ENCODE assay signal across 1 cellular context in genomic region chr20:49983123-49983847, GRCh38.
TF ChIP-seq lines count a peak whose summit lies in the region.

No MANE protein-coding gene starts in this region.

TF ChIP-seq in K562, 482 proteins besides CTCF, POLR2A, EP300 and RAD21 (continued from another document and continues in another):
- TF ChIP-seq HBP1 (CRISPR knock-in tag; IDR thresholded peaks at IDR 0.05) (peak; percentile 61; the same call in 1 of the 2 replicates), PHB (CRISPR knock-in tag; IDR thresholded peaks at IDR 0.05) (no peak), GABPB1 (CRISPR knock-in tag; IDR thresholded peaks at IDR 0.05) (no peak), CBFA2T2 (conservative IDR thresholded peaks at IDR 0.05) (no peak), RFX1 (IDR thresholded peaks at IDR 0.05) (no peak), EGR1 (conservative IDR thresholded peaks at IDR 0.05) (peak; percentile 40; the same call in 1 of the 2 replicates), MAFG (tag; conservative IDR thresholded peaks at IDR 0.05) (no peak), MBD1 (CRISPR knock-in tag; IDR thresholded peaks at IDR 0.05) (no peak), RBFOX2 (IDR thresholded peaks at IDR 0.05; ENCODE audit: low read depth, low read length) (peak; percentile 14), ZFX (CRISPR knock-in tag; IDR thresholded peaks at IDR 0.05) (no peak), KLF13 (tag; IDR thresholded peaks at IDR 0.05; ENCODE audit: borderline replicate concordance, low read depth) (no peak), HDAC3 (IDR thresholded peaks at IDR 0.05; ENCODE audit: borderline replicate concordance, partially characterized antibody) (no peak), SMAD2 (IDR thresholded peaks at IDR 0.05; ENCODE audit: low read depth, low read length) (no peak), CREM (IDR thresholded peaks at IDR 0.05; ENCODE audit: low read depth) (0 out of 2 replicates have a peak, but pooled peaks have one; percentile 0), MAFK (IDR thresholded peaks at IDR 0.05; ENCODE audit: low read length) (no peak), POLR2G (IDR thresholded peaks at IDR 0.05; ENCODE audit: low read depth, low read length) (peak; percentile 71; the same call in 1 of the 2 replicates), ASH1L (IDR thresholded peaks at IDR 0.05; ENCODE audit: borderline replicate concordance, low read depth, partially characterized antibody) (no peak), PCBP1 (IDR thresholded peaks at IDR 0.05; ENCODE audit: low read depth, low read length, poor library complexity, severe bottlenecking) (no peak), CXXC5 (CRISPR knock-in tag; IDR thresholded peaks at IDR 0.05) (no peak), ETV6 (IDR thresholded peaks at IDR 0.05; ENCODE audit: borderline replicate concordance in 1 of 2, low read depth in 2 of 2, low read length in 1 of 2) (no peak), ETV6 (CRISPR knock-in tag; IDR thresholded peaks at IDR 0.05; ENCODE audit: borderline replicate concordance) (no peak), RBBP5 (IDR thresholded peaks at IDR 0.05; ENCODE audit: borderline replicate concordance, insufficient read depth, low read length, poor library complexity, severe bottlenecking) (no peak), HDAC6 (IDR thresholded peaks at IDR 0.05; ENCODE audit: low read depth, low read length) (no peak), CGGBP1 (CRISPR knock-in tag; IDR thresholded peaks at IDR 0.05) (no peak), MITF (IDR thresholded peaks at IDR 0.05) (no peak), HEY1 (CRISPR knock-in tag; IDR thresholded peaks at IDR 0.05; ENCODE audit: borderline replicate concordance) (no peak), RBM22 (IDR thresholded peaks at IDR 0.05; ENCODE audit: low read depth, low read length, poor library complexity, severe bottlenecking) (peak; percentile 92), SRSF3 (IDR thresholded peaks at IDR 0.05; ENCODE audit: insufficient read depth, low read length) (0 out of 2 replicates have a peak, but pooled peaks have one; percentile 69), GATAD2A (IDR thresholded peaks at IDR 0.05) (peak; percentile 62), ZNF124 (CRISPR knock-in tag; IDR thresholded peaks at IDR 0.05) (no peak), ESRRA (IDR thresholded peaks at IDR 0.05; ENCODE audit: borderline replicate concordance, low read depth) (no peak), GTF2B (IDR thresholded peaks at IDR 0.05; ENCODE audit: extremely low read depth, insufficient read length) (no peak), TCF7 (IDR thresholded peaks at IDR 0.05; ENCODE audit: borderline replicate concordance) (no peak), HNRNPUL1 (IDR thresholded peaks at IDR 0.05; ENCODE audit: low read length) (no peak), MEF2A (IDR thresholded peaks at IDR 0.05; ENCODE audit: control insufficient read depth, low read depth, low read length) (no peak), E2F5 (CRISPR knock-in tag; IDR thresholded peaks at IDR 0.05) (no peak), ZNF785 (CRISPR knock-in tag; IDR thresholded peaks at IDR 0.05) (no peak), PRMT5 (CRISPR knock-in tag; IDR thresholded peaks at IDR 0.05) (peak; percentile 40; the same call in 1 of the 2 replicates), ELF2 (CRISPR knock-in tag; IDR thresholded peaks at IDR 0.05) (peak; percentile 47; the same call in 1 of the 2 replicates), HINFP (tag; conservative IDR thresholded peaks at IDR 0.05; ENCODE audit: low read depth) (no peak), ZNF449 (CRISPR knock-in tag; IDR thresholded peaks at IDR 0.05) (no peak), CBX5 (IDR thresholded peaks at IDR 0.05; ENCODE audit: borderline replicate concordance, low read depth) (no peak), KAT7 (CRISPR knock-in tag; IDR thresholded peaks at IDR 0.05; ENCODE audit: borderline replicate concordance) (no peak), TOE1 (IDR thresholded peaks at IDR 0.05; ENCODE audit: borderline replicate concordance) (peak; percentile 53), TOE1 (CRISPR knock-in tag; IDR thresholded peaks at IDR 0.05; ENCODE audit: borderline replicate concordance, low read depth) (no peak), THRAP3 (IDR thresholded peaks at IDR 0.05; ENCODE audit: borderline replicate concordance) (0 out of 2 replicates have a peak, but pooled peaks have one; percentile 74), TAL1 (IDR thresholded peaks at IDR 0.05) (no peak), ZNF277 (CRISPR knock-in tag; IDR thresholded peaks at IDR 0.05; ENCODE audit: borderline replicate concordance) (no peak), ZBTB9 (CRISPR knock-in tag; IDR thresholded peaks at IDR 0.05) (peak; percentile 25; the same call in 1 of the 2 replicates), SMAD4 (CRISPR knock-in tag; conservative IDR thresholded peaks at IDR 0.05) (no peak), TAF7 (tag; IDR thresholded peaks at IDR 0.05) (no peak), RB1 (IDR thresholded peaks at IDR 0.05; ENCODE audit: low read depth) (0 out of 2 replicates have a peak, but pooled peaks have one; percentile 1), ATF7 (IDR thresholded peaks at IDR 0.05) (no peak), ZNF57 (CRISPR knock-in tag; IDR thresholded peaks at IDR 0.05) (no peak)
